10 cellular contexts compared by ENCODE assay signal in the genomic region with DNA sequence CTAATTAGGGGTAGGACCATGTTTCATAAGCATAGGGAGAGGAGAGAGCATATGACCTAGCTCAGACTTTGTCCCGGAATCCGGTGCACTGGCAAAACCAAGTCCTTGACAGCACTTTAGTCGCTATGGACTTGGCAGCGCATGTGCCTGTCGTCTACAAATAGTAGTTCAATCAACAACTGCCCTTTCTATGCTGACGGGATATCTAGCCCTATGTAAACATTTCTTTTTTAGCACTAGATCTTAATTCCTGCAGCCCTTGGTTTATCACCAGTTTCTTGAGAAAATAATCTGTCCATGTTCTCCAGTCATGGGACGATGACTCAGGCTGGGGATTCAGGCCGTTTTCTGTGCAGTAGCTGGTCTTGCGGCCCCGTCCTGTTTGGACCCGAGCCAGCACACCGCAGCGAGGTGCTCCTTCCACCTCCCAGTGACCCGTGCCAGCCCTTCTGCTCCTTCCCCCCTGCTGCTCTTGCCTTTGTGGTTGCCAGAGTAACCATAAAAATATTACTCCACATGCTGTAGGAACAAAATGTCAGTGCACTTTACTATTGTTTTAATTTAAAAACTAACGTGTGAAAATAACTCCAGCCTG. TPM values are rescaled to one million over a fixed set of nuclear protein-coding genes. Genes with fewer than 3 reads are reported as not detected.
DNase-seq lines count a peak whose midpoint lies in the region; ATAC-seq, FAIRE-seq and TF ChIP-seq lines count a peak whose summit lies in the region.
"Had no signal": no experiment of that assay in that cellular context is flagged by ENCODE, and none has a peak within 500 bp of the region (broad histone marks: within the 10 kb centered on the region; RNA-seq: fewer than 3 reads in every experiment).

No MANE protein-coding gene starts in this region.

- no peak for ATAC-seq in gastrocnemius medialis
- no peak for ATAC-seq in stimulated activated naive B cell treated with anti-CD40 and anti-IgM and Interleukin-4, amounts not matched to agents 10 μg/mL and 1 μg/mL and 100 μg/mL, for 72 hours (replicated peaks)

- H3K27me3 ChIP-seq in gastrocnemius medialis = no peaks in the 10 kb centered on the region

- no peaks in the 10 kb centered on the region for H3K4me1 Mint-ChIP-seq in nephron progenitor cell
- no peaks in the 10 kb centered on the region for H3K4me1 Mint-ChIP-seq in stimulated activated naive B cell treated with anti-CD40 and anti-IgM and Interleukin-4, amounts not matched to agents 10 μg/mL and 1 μg/mL and 100 μg/mL, for 72 hours

- H3K27ac Mint-ChIP-seq in nephron progenitor cell = no peak overlapping the region
- no peak overlapping the region for H3K27ac Mint-ChIP-seq in stimulated activated naive B cell treated with anti-CD40 and anti-IgM and Interleukin-4, amounts not matched to agents 10 μg/mL and 1 μg/mL and 100 μg/mL, for 72 hours
- H3K27ac Mint-ChIP-seq: mesothelial cell of epicardium had no signal

- no peak for FAIRE-seq in H54 (lab: Jason Lieb, UNC)
- FAIRE-seq: endometrium had no signal

- no peaks in the 10 kb centered on the region for H3K4me1 ChIP-seq in gastrocnemius medialis

- H3K36me3 ChIP-seq in gastrocnemius medialis = no peaks in the 10 kb centered on the region

- no peak overlapping the region for H3K4me3 Mint-ChIP-seq in nephron progenitor cell
- no peak overlapping the region for H3K4me3 Mint-ChIP-seq in stimulated activated naive B cell treated with anti-CD40 and anti-IgM and Interleukin-4, amounts not matched to agents 10 μg/mL and 1 μg/mL and 100 μg/mL, for 72 hours
- H3K4me3 Mint-ChIP-seq: mesothelial cell of epicardium had no signal

- TF ChIP-seq CTCF in fibroblast of villous mesenchyme (IDR thresholded peaks at IDR 0.05; ENCODE audit: insufficient read depth, low read depth, low read length) = no peak
- TF ChIP-seq CTCF in retinal pigment epithelial cell (conservative IDR thresholded peaks at IDR 0.05; ENCODE audit: low read depth, low read length) = no peak
- no peak for TF ChIP-seq CTCF in gastrocnemius medialis (IDR thresholded peaks at IDR 0.05 in 4 of 5, conservative IDR thresholded peaks at IDR 0.05 in 1 of 5)
- TF ChIP-seq CTCF in nephron progenitor cell (IDR thresholded peaks at IDR 0.05) = no peak

- H3K9me3 Mint-ChIP-seq in nephron progenitor cell = no peaks in the 10 kb centered on the region
- no peaks in the 10 kb centered on the region for H3K9me3 Mint-ChIP-seq in stimulated activated naive B cell treated with anti-CD40 and anti-IgM and Interleukin-4, amounts not matched to agents 10 μg/mL and 1 μg/mL and 100 μg/mL, for 72 hours
- H3K9me3 Mint-ChIP-seq: mesothelial cell of epicardium had no signal

- TF ChIP-seq POLR2A in H54 (IDR thresholded peaks at IDR 0.05; ENCODE audit: low read depth, low read length) (no peak), gastrocnemius medialis (IDR thresholded peaks at IDR 0.05) (no peak)

- in situ Hi-C loops in gastrocnemius medialis (cut with MboI; ENCODE audit: low sequenced_read_pairs in 4 of 4) = no loop called here

- DNase-seq in H54 (ENCODE audit: insufficient read length, low spot score) (peak; percentile 62), RPMI7951 (ENCODE audit: low read depth) (peak; percentile 56), fibroblast of villous mesenchyme (ENCODE audit: low read depth) (peak; percentile 53), retinal pigment epithelial cell (ENCODE audit: low read depth) (peak; percentile 100), gastrocnemius medialis (no peak), nephron progenitor cell (no peak), NCI-H1436 treated with DMSO at 0.1 percent for 48 hours (lab: John Stamatoyannopoulos, UW) (no peak)
- DNase-seq in stimulated activated naive B cell treated with anti-CD40 and anti-IgM and Interleukin-4, amounts not matched to agents 10 μg/mL and 1 μg/mL and 100 μg/mL, for 72 hours = no peak

- H3K27ac ChIP-seq in gastrocnemius medialis = no peak overlapping the region

- H3K9me3 ChIP-seq in gastrocnemius medialis = no peaks in the 10 kb centered on the region

- peaks cover 7% of the 10 kb centered on the region for H3K27me3 Mint-ChIP-seq in nephron progenitor cell (ENCODE audit: low read depth, poor library complexity)
- H3K27me3 Mint-ChIP-seq in stimulated activated naive B cell treated with anti-CD40 and anti-IgM and Interleukin-4, amounts not matched to agents 10 μg/mL and 1 μg/mL and 100 μg/mL, for 72 hours = no peaks in the 10 kb centered on the region

- intact Hi-C loops in gastrocnemius medialis (cut with DNase I; ENCODE audit: low total_unique reads) = no loop called here

- no peaks in the 10 kb centered on the region for H3K36me3 Mint-ChIP-seq in nephron progenitor cell (ENCODE audit: low read depth)
- H3K36me3 Mint-ChIP-seq in stimulated activated naive B cell treated with anti-CD40 and anti-IgM and Interleukin-4, amounts not matched to agents 10 μg/mL and 1 μg/mL and 100 μg/mL, for 72 hours = no peaks in the 10 kb centered on the region
- H3K36me3 Mint-ChIP-seq: mesothelial cell of epicardium had no signal

- H3K4me3 ChIP-seq in fibroblast of villous mesenchyme (ENCODE audit: low read depth, low read length) (no peak overlapping the region), retinal pigment epithelial cell (ENCODE audit: low read length) (peak overlapping the region; percentile 20), gastrocnemius medialis (no peak overlapping the region)

RNA-seq across cellular contexts. Expression of gene MT1HL1, which starts 8.6 kb away (rescaled TPM):
- not detected in 2 replicates for total RNA-seq in RPMI7951 (2014; rRNA removed; shearing (Covaris generic))
- total RNA-seq in fibroblast of villous mesenchyme (not detected in 2 replicates), gastrocnemius medialis (not detected)
- total RNA-seq: mesothelial cell of epicardium had no signal

RNA-seq across cellular contexts. Expression of gene RYR2, which starts 29.1 kb away (rescaled TPM):
- total RNA-seq in RPMI7951 (2014; rRNA removed; shearing (Covaris generic)) = under 0.01 TPM in 1 of 2 replicates, not detected in the other
- not detected in 2 replicates for total RNA-seq in fibroblast of villous mesenchyme
- under 1 TPM; 0.04 to 0.16 (median 0.07) TPM for total RNA-seq in gastrocnemius medialis

Comparison
In these comparisons a context has a peak if more than half of its experiments do, and no peak if none do; other contexts are left out.
1. DNase-seq: peak in H54 (single experiment), RPMI7951 (single experiment), fibroblast of villous mesenchyme (single experiment) and retinal pigment epithelial cell (single experiment); none in gastrocnemius medialis (0 of 2), nephron progenitor cell (single experiment), stimulated activated naive B cell treated with anti-CD40 and anti-IgM and Interleukin-4, amounts not matched to agents 10 μg/mL and 1 μg/mL and 100 μg/mL, for 72 hours (single experiment) and NCI-H1436 treated with DMSO at 0.1 percent for 48 hours (single experiment).